Comparison of ENCODE assay signal across 1 cellular context in the genomic region with DNA sequence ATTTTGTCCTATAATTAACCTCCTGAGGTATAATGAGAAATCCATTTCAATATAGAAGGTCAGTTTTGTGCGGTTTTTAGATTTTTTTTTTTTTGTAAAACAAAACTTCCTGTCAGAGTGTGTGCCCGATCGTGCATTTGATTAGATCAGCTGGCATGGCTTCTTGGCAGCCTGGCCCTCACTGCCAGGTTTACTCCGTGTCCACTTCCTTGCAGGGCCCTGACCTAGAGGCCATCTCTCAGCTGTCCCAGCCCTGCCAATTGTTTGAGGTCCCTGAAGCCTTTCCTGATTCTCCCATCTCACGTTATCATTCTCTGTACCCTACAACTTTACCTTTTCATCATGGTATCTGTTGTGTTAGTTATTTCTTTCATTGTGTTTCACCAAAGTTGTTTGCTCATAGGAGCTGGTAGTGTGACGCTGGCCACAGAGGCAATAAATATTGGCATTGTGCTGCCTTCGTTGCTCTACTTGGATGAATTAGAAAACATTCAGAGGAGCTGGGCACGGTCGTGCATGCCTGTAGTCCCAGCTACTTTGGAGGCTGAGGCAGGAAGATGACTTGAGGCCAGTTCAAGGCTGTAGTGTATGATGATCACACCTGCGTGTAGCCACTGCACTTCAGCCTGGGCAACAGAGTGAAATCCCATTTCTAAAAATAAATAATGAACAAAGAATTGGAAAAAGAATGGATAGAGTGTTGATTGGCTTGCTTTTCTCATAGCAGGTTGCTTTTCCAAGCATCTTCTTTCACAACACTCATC.
TF ChIP-seq lines count a peak whose summit lies in the region.

No MANE protein-coding gene starts in this region.

TF ChIP-seq in SK-N-SH, 30 proteins besides CTCF, POLR2A, EP300 and RAD21 (continued from another document):
- TF ChIP-seq, protein P1, sequence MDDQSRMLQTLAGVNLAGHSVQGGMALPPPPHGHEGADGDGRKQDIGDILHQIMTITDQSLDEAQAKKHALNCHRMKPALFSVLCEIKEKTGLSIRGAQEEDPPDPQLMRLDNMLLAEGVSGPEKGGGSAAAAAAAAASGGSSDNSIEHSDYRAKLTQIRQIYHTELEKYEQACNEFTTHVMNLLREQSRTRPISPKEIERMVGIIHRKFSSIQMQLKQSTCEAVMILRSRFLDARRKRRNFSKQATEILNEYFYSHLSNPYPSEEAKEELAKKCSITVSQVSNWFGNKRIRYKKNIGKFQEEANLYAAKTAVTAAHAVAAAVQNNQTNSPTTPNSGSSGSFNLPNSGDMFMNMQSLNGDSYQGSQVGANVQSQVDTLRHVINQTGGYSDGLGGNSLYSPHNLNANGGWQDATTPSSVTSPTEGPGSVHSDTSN (IDR thresholded peaks at IDR 0.05): peak; percentile 46; the same call in 1 of the 2 replicates
- TF ChIP-seq NFIC (IDR thresholded peaks at IDR 0.05; ENCODE audit: borderline replicate concordance) (peak; percentile 70), MXI1 (IDR thresholded peaks at IDR 0.05; ENCODE audit: low read depth, low read length) (peak; percentile 26; the same call in 1 of the 2 replicates), POLR2AphosphoS5 (IDR thresholded peaks at IDR 0.05; ENCODE audit: low read depth, low read length) (no peak), JUND (IDR thresholded peaks at IDR 0.05) (0 out of 2 replicates have a peak, but pooled peaks have one; percentile 18)
TF ChIP-seq in SK-N-SH: peak in this region for 5.
